Comparison of ENCODE assay signal across 17 cellular contexts in the genomic region with DNA sequence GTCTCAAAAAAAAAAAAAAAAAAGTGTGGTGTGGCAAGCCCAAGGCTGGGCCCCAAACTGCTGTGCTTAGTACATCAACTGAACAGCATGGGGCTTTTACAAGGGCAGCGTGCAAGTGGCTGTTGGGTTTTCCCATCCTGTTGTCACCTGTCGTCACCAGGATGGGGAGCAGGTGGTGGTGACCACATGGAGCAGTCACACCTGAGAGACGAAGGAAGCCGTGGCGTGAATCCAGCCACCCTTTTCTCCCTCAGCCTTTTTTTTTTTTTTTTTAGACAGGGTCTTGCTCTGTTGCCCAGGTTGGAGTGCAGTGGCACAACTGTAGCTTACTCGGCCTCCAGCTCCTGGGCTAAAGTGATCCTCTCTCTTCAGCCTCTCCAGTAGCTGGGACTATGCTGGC. TPM values are rescaled to one million over a fixed set of nuclear protein-coding genes. Genes with fewer than 3 reads are reported as not detected.
DNase-seq lines count a peak whose midpoint lies in the region; ATAC-seq and TF ChIP-seq lines count a peak whose summit lies in the region.
"Had no signal": no experiment of that assay in that cellular context is flagged by ENCODE, and none has a peak within 500 bp of the region (broad histone marks: within the 10 kb centered on the region; RNA-seq: fewer than 3 reads in every experiment).

No MANE protein-coding gene starts in this region.

- H3K4me1 ChIP-seq in Peyer's patch = peaks cover 0 to 16% (median 5%) of the 10 kb centered on the region in 4 donors

- ATAC-seq in HG03039 (IDR thresholded peaks at IDR 0.05; ENCODE audit: unreplicated experiment) = no peak
- ATAC-seq: PC-3, T-cell had no signal

- no peak overlapping the region for H3K4me3 ChIP-seq in Peyer's patch
- H3K4me3 ChIP-seq: SK-N-MC had no signal

- TF ChIP-seq CTCF in 22Rv1 (IDR thresholded peaks at IDR 0.05) (no peak), Peyer's patch (IDR thresholded peaks at IDR 0.05) (no peak)

- H3K27ac ChIP-seq in 22Rv1 (peak overlapping the region; percentile 98), Peyer's patch (no peak overlapping the region)
- H3K27ac ChIP-seq: SK-N-MC had no signal

- no peak for TF ChIP-seq POLR2A in Peyer's patch (IDR thresholded peaks at IDR 0.05)

- H3K9me3 ChIP-seq in Peyer's patch = no peaks in the 10 kb centered on the region

- no peaks in the 10 kb centered on the region for H3K27me3 ChIP-seq in Peyer's patch

- peaks cover 0 to 15% (median 0%) of the 10 kb centered on the region in 3 donors for H3K36me3 ChIP-seq in Peyer's patch

- DNase-seq in D341Med (ENCODE audit: low spot score) (peak; percentile 31), NCI-H146 (lab: John Stamatoyannopoulos, UW) (peak; percentile 81), RPMI8226 (peak; percentile 15), NCI-H2029 treated with DMSO at 0.1 percent for 48 hours (lab: John Stamatoyannopoulos, UW) (no peak), retina (no peak), Peyer's patch (no peak)
- DNase-seq: ACHN; CD4-positive, alpha-beta T cell; EL; Karpas-422; MM.1S; NCI-H524; T-cell had no signal

RNA-seq across cellular contexts. Expression of a gene that starts 4.1 kb away (rescaled TPM):
- total RNA-seq in Peyer's patch = 10 to 100 TPM; 17.3 to 42.7 (median 32.2) TPM

RNA-seq across cellular contexts. Expression of a gene that starts 20.9 kb away (rescaled TPM):
- 10 to 100 TPM in 3 of 4 donors, 1 to 10 TPM in 1; 7.4 to 80.7 (median 53.9) TPM for total RNA-seq in Peyer's patch

RNA-seq across cellular contexts. Expression of a gene that starts 35.8 kb away (rescaled TPM):
- 100 to 1,000 TPM in 3 of 4 donors, 10 to 100 TPM in 1; 80.0 to 148 (median 124) TPM for total RNA-seq in Peyer's patch

RNA-seq across cellular contexts. Expression of a gene that starts 38.4 kb away (rescaled TPM):
- total RNA-seq in Peyer's patch = 100 to 1,000 TPM; 202 to 302 (median 247) TPM

RNA-seq across cellular contexts. Expression of a gene that starts 38.7 kb away (rescaled TPM):
- total RNA-seq in Peyer's patch = 10 to 100 TPM; 14.9 to 23.5 (median 20.4) TPM

Comparison
In these comparisons a context has a peak if more than half of its experiments do, and no peak if none do; other contexts are left out.
1. DNase-seq: peak in D341Med (single experiment), NCI-H146 (single experiment) and RPMI8226 (single experiment); none in NCI-H2029 treated with DMSO at 0.1 percent for 48 hours (single experiment), retina (single experiment) and Peyer's patch (0 of 3).